16 cellular contexts compared by ENCODE assay signal in genomic region chr4:120750152-120750525, GRCh38.
"Had no signal": no experiment of that assay in that cellular context is flagged by ENCODE, and none has a peak within 500 bp of the region (broad histone marks: within the 10 kb centered on the region; RNA-seq: fewer than 3 reads in every experiment).

No MANE protein-coding gene starts in this region.

- DNase-seq: activated CD4-positive, alpha-beta memory T cell treated with anti-CD3 and anti-CD28 coated beads, Interleukin-2, amount 10 ng/mL, durations not matched to agents 7 days and 5 days; activated CD4-positive, alpha-beta T cell treated with anti-CD3 and anti-CD28 coated beads, Interleukin-2, amount 10 ng/mL, durations not matched to agents 7 days and 5 days; activated CD4-positive, CD25-positive, alpha-beta regulatory T cell; activated gamma-delta T cell; activated T-cell treated with anti-CD3 and anti-CD28 coated beads for 4 hours; activated T-cell treated with anti-CD3 and anti-CD28 coated beads, Interleukin-2, amount 50 U/mL, for 48 hours; amygdala; MG63; PC-9 had no signal

- H3K36me3 ChIP-seq: MG63 had no signal

- H3K4me3 Mint-ChIP-seq: activated CD4-positive, alpha-beta memory T cell treated with anti-CD3 and anti-CD28 coated beads, Interleukin-2, amount 10 ng/mL, durations not matched to agents 7 days and 5 days; activated CD4-positive, alpha-beta T cell treated with anti-CD3 and anti-CD28 coated beads, Interleukin-2, amount 10 ng/mL, durations not matched to agents 7 days and 5 days; activated naive CD4-positive, alpha-beta T cell treated with anti-CD3 and anti-CD28 coated beads for 36 hours; activated naive CD8-positive, alpha-beta T cell; activated T-helper 17 cell treated with anti-CD3 and anti-CD28 coated beads, Interleukin-2, amount 50 U/mL, for 72 hours; brain; central memory CD8-positive, alpha-beta T cell had no signal

- H3K4me2 ChIP-seq: PC-9 had no signal

- H3K4me1 Mint-ChIP-seq: activated CD4-positive, alpha-beta memory T cell treated with anti-CD3 and anti-CD28 coated beads, Interleukin-2, amount 10 ng/mL, durations not matched to agents 7 days and 5 days; activated T-helper 17 cell treated with anti-CD3 and anti-CD28 coated beads, Interleukin-2, amount 50 U/mL, for 72 hours; central memory CD8-positive, alpha-beta T cell had no signal

- ATAC-seq: activated T-helper 17 cell treated with anti-CD3 and anti-CD28 coated beads, Interleukin-2, amount 50 U/mL, for 72 hours had no signal

- H2AFZ ChIP-seq: PC-9 had no signal

- H3K27me3 ChIP-seq: MG63 had no signal

- H3K27me3 Mint-ChIP-seq: activated CD4-positive, alpha-beta memory T cell treated with anti-CD3 and anti-CD28 coated beads, Interleukin-2, amount 10 ng/mL, durations not matched to agents 7 days and 5 days; activated CD4-positive, alpha-beta T cell treated with anti-CD3 and anti-CD28 coated beads, Interleukin-2, amount 10 ng/mL, durations not matched to agents 7 days and 5 days; activated naive CD8-positive, alpha-beta T cell; activated T-helper 17 cell treated with anti-CD3 and anti-CD28 coated beads, Interleukin-2, amount 50 U/mL, for 72 hours; brain; central memory CD8-positive, alpha-beta T cell had no signal

- H3K9me3 Mint-ChIP-seq: activated CD4-positive, alpha-beta memory T cell treated with anti-CD3 and anti-CD28 coated beads, Interleukin-2, amount 10 ng/mL, durations not matched to agents 7 days and 5 days had no signal

- H3K27ac ChIP-seq: PC-9, SK-N-MC, VCaP had no signal

- H3K9me3 ChIP-seq: MG63 had no signal

- H3K4me3 ChIP-seq: MG63, PC-9, SK-N-MC had no signal

- H3K27ac Mint-ChIP-seq: activated CD4-positive, alpha-beta memory T cell treated with anti-CD3 and anti-CD28 coated beads, Interleukin-2, amount 10 ng/mL, durations not matched to agents 7 days and 5 days; activated CD4-positive, alpha-beta T cell treated with anti-CD3 and anti-CD28 coated beads, Interleukin-2, amount 10 ng/mL, durations not matched to agents 7 days and 5 days; activated naive CD4-positive, alpha-beta T cell treated with anti-CD3 and anti-CD28 coated beads for 36 hours; activated naive CD8-positive, alpha-beta T cell; activated T-helper 17 cell treated with anti-CD3 and anti-CD28 coated beads, Interleukin-2, amount 50 U/mL, for 72 hours; brain had no signal
